ENCODE assay signal across 8 cellular contexts in genomic region chr2:241149925-241150659, GRCh38.
DNase-seq lines count a peak whose midpoint lies in the region; ATAC-seq lines count a peak whose summit lies in the region.

Gene PPP1R7, plus strand, starts transcription at chr2:241150467. Its CDS starts 29 bp downstream, at chr2:241150496.

- peak; percentile 98 for DNase-seq in AG20443 (ENCODE audit: low spot score)
- DNase-seq in NCI-H446 (lab: John Stamatoyannopoulos, UW): peak; percentile 79 to 96
- DNase-seq in activated CD4-positive, CD25-positive, alpha-beta regulatory T cell treated with anti-CD3 and anti-CD28 coated beads, Interleukin-2, amount 50 U/mL, for 16 hours (ENCODE audit: low read depth, low spot score): peak; percentile 91
- peak; percentile 80 to 90 for DNase-seq in central memory CD8-positive, alpha-beta T cell (ENCODE audit: low spot score in 2 of 2)
- DNase-seq in iris pigment epithelial cell (ENCODE audit: low read depth): peak; percentile 94
- peak; percentile 86 to 94 (median 93) for DNase-seq in stimulated activated CD4-positive, alpha-beta T cell treated with anti-CD3 and anti-CD28 coated beads, Interleukin-12 subunit alpha, Interleukin-12 subunit beta, amount 100 ng/mL, for 48 hours (ENCODE audit: low read depth in 2 of 3, low spot score in 1 of 3)

- H3K36me3 Mint-ChIP-seq in central memory CD8-positive, alpha-beta T cell (ENCODE audit: insufficient read depth): peaks cover 22% of the 10 kb centered on the region

- H3K4me3 Mint-ChIP-seq in central memory CD8-positive, alpha-beta T cell: peak within 1 kb of the TSS; percentile 90

- H3K9me3 Mint-ChIP-seq in central memory CD8-positive, alpha-beta T cell: no peaks in the 10 kb centered on the region

- no peaks in the 10 kb centered on the region for H3K27me3 Mint-ChIP-seq in central memory CD8-positive, alpha-beta T cell

- peak within 1 kb of the TSS; percentile 93 for H3K27ac Mint-ChIP-seq in central memory CD8-positive, alpha-beta T cell (ENCODE audit: low read depth)

- H3K4me1 Mint-ChIP-seq in central memory CD8-positive, alpha-beta T cell: peaks cover 38% of the 10 kb centered on the region

- ATAC-seq in GM19025 (IDR thresholded peaks at IDR 0.05; ENCODE audit: low read depth, unreplicated experiment) (peak; percentile 70), HG03342 (IDR thresholded peaks at IDR 0.05; ENCODE audit: unreplicated experiment) (peak; percentile 67)
- peak; percentile 83 for ATAC-seq in central memory CD8-positive, alpha-beta T cell (replicated peaks; ENCODE audit: extremely low read depth, poor library complexity, severe bottlenecking)

Comparison
In these comparisons a context has a peak if more than half of its experiments do, and no peak if none do; other contexts are left out.
1. Peak in every context shown above with its lines: DNase-seq and ATAC-seq.